Comparison of ENCODE assay signal across 1 cellular context in genomic region chr1:1228596-1229321, GRCh38.
TF ChIP-seq lines count a peak whose summit lies in the region.

No MANE protein-coding gene starts in this region.

TF ChIP-seq in HCT116, 20 proteins besides CTCF, POLR2A, EP300 and RAD21 (continued from another document):
- TF ChIP-seq, protein P1, sequence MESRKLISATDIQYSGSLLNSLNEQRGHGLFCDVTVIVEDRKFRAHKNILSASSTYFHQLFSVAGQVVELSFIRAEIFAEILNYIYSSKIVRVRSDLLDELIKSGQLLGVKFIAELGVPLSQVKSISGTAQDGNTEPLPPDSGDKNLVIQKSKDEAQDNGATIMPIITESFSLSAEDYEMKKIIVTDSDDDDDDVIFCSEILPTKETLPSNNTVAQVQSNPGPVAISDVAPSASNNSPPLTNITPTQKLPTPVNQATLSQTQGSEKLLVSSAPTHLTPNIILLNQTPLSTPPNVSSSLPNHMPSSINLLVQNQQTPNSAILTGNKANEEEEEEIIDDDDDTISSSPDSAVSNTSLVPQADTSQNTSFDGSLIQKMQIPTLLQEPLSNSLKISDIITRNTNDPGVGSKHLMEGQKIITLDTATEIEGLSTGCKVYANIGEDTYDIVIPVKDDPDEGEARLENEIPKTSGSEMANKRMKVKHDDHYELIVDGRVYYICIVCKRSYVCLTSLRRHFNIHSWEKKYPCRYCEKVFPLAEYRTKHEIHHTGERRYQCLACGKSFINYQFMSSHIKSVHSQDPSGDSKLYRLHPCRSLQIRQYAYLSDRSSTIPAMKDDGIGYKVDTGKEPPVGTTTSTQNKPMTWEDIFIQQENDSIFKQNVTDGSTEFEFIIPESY (IDR thresholded peaks at IDR 0.05; ENCODE audit: extremely low read depth, insufficient replicate concordance, low read length), result no peak
- TF ChIP-seq SP1 (IDR thresholded peaks at IDR 0.05; ENCODE audit: low read depth) (no peak), ZFX (IDR thresholded peaks at IDR 0.05) (no peak), ELF1 (IDR thresholded peaks at IDR 0.05; ENCODE audit: borderline replicate concordance, low read depth) (no peak), SIN3A (IDR thresholded peaks at IDR 0.05; ENCODE audit: low read depth) (no peak), SRF (IDR thresholded peaks at IDR 0.05; ENCODE audit: low read depth) (no peak), EZH2phosphoT487 (IDR thresholded peaks at IDR 0.05; ENCODE audit: borderline replicate concordance) (no peak), FOSL1 (IDR thresholded peaks at IDR 0.05; ENCODE audit: low read depth) (no peak), EZH2 (IDR thresholded peaks at IDR 0.05) (no peak), EGR1 (IDR thresholded peaks at IDR 0.05; ENCODE audit: low read depth) (no peak)
